8 cellular contexts compared by ENCODE assay signal in the genomic region with DNA sequence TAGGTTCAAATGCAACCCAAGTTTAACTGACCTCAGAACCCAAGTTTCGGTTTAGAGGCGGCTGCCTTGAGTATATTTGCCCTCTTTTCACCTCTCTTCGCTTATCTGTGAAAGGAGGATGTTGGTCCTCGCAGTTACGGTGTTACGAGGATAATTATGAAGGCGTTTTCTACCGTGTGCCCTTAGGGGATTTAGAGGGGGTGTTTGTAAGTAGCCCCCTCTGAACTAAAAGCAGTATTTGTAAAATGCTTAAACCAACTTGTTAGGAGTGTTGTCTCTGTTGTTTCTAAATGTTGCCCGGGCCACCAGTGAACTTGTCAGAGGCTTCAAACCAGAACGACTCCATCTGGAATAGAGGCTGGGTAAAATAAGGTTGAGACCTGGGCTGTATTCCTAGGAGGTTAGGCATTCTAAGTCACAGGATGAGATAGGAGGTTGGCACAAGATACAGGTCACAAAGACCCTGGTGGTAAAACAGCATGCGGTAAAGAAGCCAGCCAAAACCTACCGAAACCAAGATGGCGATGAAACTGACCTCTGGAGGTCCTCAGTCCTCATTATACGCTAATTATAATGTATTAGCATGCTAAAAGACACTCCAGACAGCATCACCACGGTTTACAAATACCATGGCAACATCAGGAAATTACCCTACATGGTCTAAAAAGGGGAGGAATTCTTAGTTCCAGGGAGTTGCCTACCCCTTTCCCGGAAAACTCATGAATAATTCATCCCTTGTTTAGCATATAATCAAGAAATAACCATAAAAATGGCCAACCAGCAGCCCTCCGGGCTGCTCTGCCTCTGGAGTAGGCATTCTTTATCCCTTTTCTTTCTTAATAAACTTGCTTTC. TPM values are rescaled to one million over a fixed set of nuclear protein-coding genes. Genes with fewer than 3 reads are reported as not detected.
DNase-seq lines count a peak whose midpoint lies in the region; ATAC-seq, FAIRE-seq and TF ChIP-seq lines count a peak whose summit lies in the region.

No MANE protein-coding gene starts in this region.

- peak; percentile 9 for ATAC-seq in GM19463 (IDR thresholded peaks at IDR 0.05; ENCODE audit: unreplicated experiment)

- H3K4me1 ChIP-seq in right atrium auricular region = peaks cover 0 to 25% of the 10 kb centered on the region in 2 donors
- peaks cover 0 to 4% of the 10 kb centered on the region in 2 donors for H3K4me1 ChIP-seq in small intestine (ENCODE audit: control insufficient read depth in 2 of 2, insufficient read depth in 1 of 2, low read depth in 1 of 2, low read length in 1 of 2)

- 37 to 50% (median 44%) methylated on average over 17 of the region's 17 CpGs for WGBS in small intestine, 3 donors

- DNase-seq in right atrium auricular region (ENCODE audit: low spot score) = no peak
- DNase-seq in small intestine = no peak
- DNase-seq in cerebellum (ENCODE audit: low spot score) = no peak
- no peak for DNase-seq in NCI-H1048 (lab: John Stamatoyannopoulos, UW)
- no peak for DNase-seq in SKM-1 treated with dmso at 0.1 percent for 144 hours (lab: John Stamatoyannopoulos, UW; ENCODE audit: unreplicated experiment)

- H3K36me3 ChIP-seq in right atrium auricular region (no peaks in the 10 kb centered on the region), small intestine (ENCODE audit: control insufficient read depth in 2 of 2, insufficient read depth in 2 of 2, low read length in 2 of 2) (no peaks in the 10 kb centered on the region)

- no peak for FAIRE-seq in small intestine (lab: Jason Lieb, UNC)

- H3K27me3 ChIP-seq in right atrium auricular region (no peaks in the 10 kb centered on the region), small intestine (ENCODE audit: control insufficient read depth in 2 of 2, insufficient read depth in 2 of 2, low read length in 2 of 2) (no peaks in the 10 kb centered on the region)

- TF ChIP-seq CTCF in 22Rv1 (IDR thresholded peaks at IDR 0.05) (no peak), VCaP (conservative IDR thresholded peaks at IDR 0.05) (no peak), right atrium auricular region (IDR thresholded peaks at IDR 0.05) (no peak)

- H3K4me3 ChIP-seq in right atrium auricular region = peak overlapping the region; percentile 44 to 66
- H3K4me3 ChIP-seq in small intestine (ENCODE audit: low read depth in 1 of 2, low read length in 2 of 2) = peak overlapping the region; percentile 45 to 59

- H3K27ac ChIP-seq in 22Rv1 = peak overlapping the region; percentile 85
- H3K27ac ChIP-seq in VCaP = peak overlapping the region; percentile 87
- peak overlapping the region; percentile 88 to 91 for H3K27ac ChIP-seq in right atrium auricular region
- H3K27ac ChIP-seq in small intestine (ENCODE audit: low read depth in 1 of 2, low read length in 1 of 2) = peak overlapping the region; percentile 64 to 88

- no peaks in the 10 kb centered on the region for H3K9me3 ChIP-seq in right atrium auricular region
- no peaks in the 10 kb centered on the region for H3K9me3 ChIP-seq in small intestine (ENCODE audit: control insufficient read depth, low read depth)

RNA-seq across cellular contexts. Expression of a gene that starts 1.0 kb away (rescaled TPM):
- total RNA-seq in right atrium auricular region (1 to 10 TPM; 2.2 to 2.4 TPM), cerebellum (7.2 TPM)
- polyA plus RNA-seq in small intestine = 10 to 100 TPM in 1 of 3 donors, 1 to 10 TPM in 1, under 1 TPM in 1; 0.67 to 15.5 (median 1.6) TPM

RNA-seq across cellular contexts. Expression of a gene that starts 22.8 kb away (rescaled TPM):
- 100 to 1,000 TPM in 1 of 2 donors, 10 to 100 TPM in 1; 62.2 to 381 TPM for total RNA-seq in right atrium auricular region
- under 1 TPM in 1 of 3 donors, not detected in 2; 0.16 TPM for polyA plus RNA-seq in small intestine
- 0.27 TPM for total RNA-seq in cerebellum

RNA-seq across cellular contexts. Expression of a gene that starts 34.6 kb away (rescaled TPM):
- total RNA-seq in right atrium auricular region = 10 to 100 TPM; 20.2 to 23.7 TPM
- polyA plus RNA-seq in small intestine = 1 to 10 TPM in 1 of 3 donors, under 1 TPM in 2; under 0.01 to 2.7 (median 0.27) TPM
- 39.0 TPM for total RNA-seq in cerebellum

Comparison
In these comparisons a context has a peak if more than half of its experiments do, and no peak if none do; other contexts are left out.
1. RNA of a gene that starts 22.8 kb away (total RNA-seq): 62.2 to 381 TPM in right atrium auricular region; 0.27 TPM in cerebellum (single experiment); every median in the first group is over 10 times any median in the second.
2. Peak in every context shown above with its lines, with median percentiles within 50 percentile points of each other: H3K27ac ChIP-seq.